29 cellular contexts compared by ENCODE assay signal in the genomic region with DNA sequence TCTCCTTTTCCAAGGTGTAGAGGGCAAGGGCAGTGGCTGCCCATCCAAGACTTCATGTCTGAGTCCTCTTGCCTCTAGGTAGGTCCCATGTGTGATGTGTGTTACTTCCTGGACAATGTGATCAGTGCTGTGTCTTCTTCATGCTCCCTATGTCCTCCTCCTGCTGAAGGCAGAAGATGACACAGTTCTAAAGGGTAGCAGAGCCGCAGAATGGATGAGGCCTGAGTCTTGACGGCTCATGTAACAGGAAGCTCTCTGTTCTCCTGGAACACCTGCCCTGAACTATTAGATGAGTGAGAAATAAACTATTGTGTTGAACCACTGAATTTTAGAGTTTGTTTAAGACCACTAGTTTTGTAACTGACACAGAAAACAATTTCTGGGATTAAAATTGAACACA.
A peak's percentile ranks its signal among the peaks of the same experiment; 100 is the strongest.
DNase-seq lines count a peak whose midpoint lies in the region; ATAC-seq, FAIRE-seq and TF ChIP-seq lines count a peak whose summit lies in the region.
"Had no signal": no experiment of that assay in that cellular context is flagged by ENCODE, and none has a peak within 500 bp of the region (broad histone marks: within the 10 kb centered on the region; RNA-seq: fewer than 3 reads in every experiment).

No MANE protein-coding gene starts in this region.

- H3K4me3 ChIP-seq in bronchial epithelial cell (ENCODE audit: low read depth, low read length) (no peak overlapping the region), urinary bladder (ENCODE audit: low read depth, low read length) (no peak overlapping the region)
- H3K4me3 ChIP-seq: A549, colonic mucosa, lung, prostate gland, sigmoid colon, vagina had no signal

- no peaks in the 10 kb centered on the region for H3K4me1 ChIP-seq in urinary bladder (ENCODE audit: insufficient read depth)
- H3K4me1 ChIP-seq: A549, colonic mucosa, prostate gland, sigmoid colon, vagina had no signal

- H3K36me3 ChIP-seq in bronchial epithelial cell (ENCODE audit: control insufficient read depth, insufficient read depth, low read length) (no peaks in the 10 kb centered on the region), urinary bladder (ENCODE audit: insufficient read depth) (no peaks in the 10 kb centered on the region)
- H3K36me3 ChIP-seq: colonic mucosa, prostate gland, sigmoid colon, vagina had no signal

- H3K4me1 Mint-ChIP-seq in nephron = peaks cover 67% of the 10 kb centered on the region
- no peaks in the 10 kb centered on the region for H3K4me1 Mint-ChIP-seq in activated T-helper 17 cell treated with anti-CD3 and anti-CD28 coated beads, Interleukin-2, amount 50 U/mL, for 72 hours
- H3K4me1 Mint-ChIP-seq: IgD-negative memory B cell, T-cell had no signal

- H3K27ac ChIP-seq in urinary bladder (ENCODE audit: low read depth) = peak overlapping the region; percentile 10
- H3K27ac ChIP-seq: A549, colonic mucosa, prostate gland, sigmoid colon, vagina had no signal

- no peaks in the 10 kb centered on the region for H3K36me3 Mint-ChIP-seq in nephron (ENCODE audit: low read depth)
- H3K36me3 Mint-ChIP-seq in activated T-helper 17 cell treated with anti-CD3 and anti-CD28 coated beads, Interleukin-2, amount 50 U/mL, for 72 hours (ENCODE audit: low read depth) = no peaks in the 10 kb centered on the region
- H3K36me3 Mint-ChIP-seq: activated naive CD4-positive, alpha-beta T cell treated with anti-CD3 and anti-CD28 coated beads, Interleukin-2, amount 50 U/mL, for 72 hours; IgD-negative memory B cell; T-cell had no signal

- FAIRE-seq in bronchial epithelial cell (lab: Jason Lieb, UNC) = no peak
- FAIRE-seq: A549, H54 had no signal

- H3K9me3 Mint-ChIP-seq in nephron = no peaks in the 10 kb centered on the region
- H3K9me3 Mint-ChIP-seq in activated T-helper 17 cell treated with anti-CD3 and anti-CD28 coated beads, Interleukin-2, amount 50 U/mL, for 72 hours = peaks cover 5% of the 10 kb centered on the region
- H3K9me3 Mint-ChIP-seq: activated naive CD4-positive, alpha-beta T cell treated with anti-CD3 and anti-CD28 coated beads, Interleukin-2, amount 50 U/mL, for 72 hours; CD4-positive, alpha-beta T cell; T-cell had no signal

- TF ChIP-seq CTCF in bronchial epithelial cell (IDR thresholded peaks at IDR 0.05; ENCODE audit: insufficient read depth, low read length, severe bottlenecking) = no peak
- no peak for TF ChIP-seq CTCF in nephron (IDR thresholded peaks at IDR 0.05; ENCODE audit: unreplicated experiment in 3 of 3)

- no peaks in the 10 kb centered on the region for H3K27me3 ChIP-seq in bronchial epithelial cell (ENCODE audit: control insufficient read depth, insufficient read depth, low read length)
- H3K27me3 ChIP-seq: colonic mucosa, sigmoid colon, vagina had no signal

- H3K27ac Mint-ChIP-seq in nephron = peak overlapping the region; percentile 21 to 92 (median 68)
- H3K27ac Mint-ChIP-seq in activated T-helper 17 cell treated with anti-CD3 and anti-CD28 coated beads, Interleukin-2, amount 50 U/mL, for 72 hours = no peak overlapping the region
- H3K27ac Mint-ChIP-seq: activated naive CD4-positive, alpha-beta T cell treated with anti-CD3 and anti-CD28 coated beads, Interleukin-2, amount 50 U/mL, for 72 hours; CD4-positive, alpha-beta T cell; T-cell had no signal

- H3K4me3 Mint-ChIP-seq in nephron = no peak overlapping the region
- no peak overlapping the region for H3K4me3 Mint-ChIP-seq in activated T-helper 17 cell treated with anti-CD3 and anti-CD28 coated beads, Interleukin-2, amount 50 U/mL, for 72 hours
- H3K4me3 Mint-ChIP-seq: CD4-positive, alpha-beta T cell; IgD-negative memory B cell; T-cell had no signal

- 91% methylated on average over 2 of the region's 2 CpGs for WGBS in urinary bladder

- DNase-seq in NCI-H748 (lab: John Stamatoyannopoulos, UW; ENCODE audit: unreplicated experiment) (peak; percentile 66), NCI-H748 treated with DMSO at 0.1 percent for 48 hours (lab: John Stamatoyannopoulos, UW) (no peak), bronchial epithelial cell (ENCODE audit: low read depth) (peak; percentile 38)
- DNase-seq: activated CD4-positive, alpha-beta T cell treated with anti-CD3 and anti-CD28 coated beads, Interleukin-2, amount 50 U/mL, for 48 hours; activated CD8-positive, alpha-beta memory T cell treated with anti-CD3 and anti-CD28 coated beads, Interleukin-2, amount 50 U/mL, for 4 hours; AML-193; CD4-positive, alpha-beta T cell; colonic mucosa; effector memory CD4-positive, alpha-beta T cell; foreskin melanocyte; NCI-H1092; NCI-H2081 treated with DMSO at 0.1 percent for 48 hours; SIG-M5; sigmoid colon; stimulated activated naive CD4-positive, alpha-beta T cell; T-cell had no signal

- ATAC-seq in GM18909 (IDR thresholded peaks at IDR 0.05; ENCODE audit: poor library complexity, unreplicated experiment) (no peak), GM21367 (IDR thresholded peaks at IDR 0.05; ENCODE audit: unreplicated experiment) (no peak)
- no peak for ATAC-seq in activated T-helper 17 cell treated with anti-CD3 and anti-CD28 coated beads, Interleukin-2, amount 50 U/mL, for 72 hours (replicated peaks)
- ATAC-seq: A549; activated CD4-positive, CD25-positive, alpha-beta regulatory T cell treated with anti-CD3 and anti-CD28 coated beads, Interleukin-2, amount 50 U/mL, for 24 hours; activated naive CD4-positive, alpha-beta T cell treated with anti-CD3 and anti-CD28 coated beads, Interleukin-2, amount 50 U/mL, for 72 hours; T-cell had no signal

- no peaks in the 10 kb centered on the region for H3K27me3 Mint-ChIP-seq in nephron (ENCODE audit: low read depth)
- H3K27me3 Mint-ChIP-seq in activated T-helper 17 cell treated with anti-CD3 and anti-CD28 coated beads, Interleukin-2, amount 50 U/mL, for 72 hours = peaks cover 19% of the 10 kb centered on the region
